ENCODE assay signal across 1 cellular context in the genomic region with DNA sequence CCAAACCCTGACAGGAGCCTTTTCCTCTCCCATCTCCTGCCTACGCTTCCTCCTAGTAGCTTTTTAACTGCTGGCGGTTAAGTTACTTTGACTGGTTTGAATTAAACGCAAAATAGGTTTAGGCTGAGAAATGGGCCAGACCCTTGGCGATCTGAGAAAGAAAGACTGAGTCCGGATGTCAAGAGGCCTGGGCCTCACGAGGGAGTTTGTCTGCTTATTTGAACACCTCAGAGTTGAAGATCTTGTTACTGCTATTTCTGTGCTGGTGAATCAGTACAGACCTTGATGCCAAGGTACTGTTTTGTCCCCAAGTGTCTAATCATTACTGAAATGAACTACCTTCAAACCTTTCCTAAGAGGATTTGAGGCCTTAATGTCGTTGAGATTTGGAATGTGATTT.
TF ChIP-seq lines count a peak whose summit lies in the region.

No MANE protein-coding gene starts in this region.

TF ChIP-seq in H1, 55 proteins besides CTCF, POLR2A, EP300 and RAD21 (continued from another document):
- TF ChIP-seq, protein P1, sequence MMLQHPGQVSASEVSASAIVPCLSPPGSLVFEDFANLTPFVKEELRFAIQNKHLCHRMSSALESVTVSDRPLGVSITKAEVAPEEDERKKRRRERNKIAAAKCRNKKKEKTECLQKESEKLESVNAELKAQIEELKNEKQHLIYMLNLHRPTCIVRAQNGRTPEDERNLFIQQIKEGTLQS (IDR thresholded peaks at IDR 0.05; ENCODE audit: insufficient read depth, low read depth, low read length) = no peak
